ENCODE assay signal across 8 cellular contexts in the genomic region with DNA sequence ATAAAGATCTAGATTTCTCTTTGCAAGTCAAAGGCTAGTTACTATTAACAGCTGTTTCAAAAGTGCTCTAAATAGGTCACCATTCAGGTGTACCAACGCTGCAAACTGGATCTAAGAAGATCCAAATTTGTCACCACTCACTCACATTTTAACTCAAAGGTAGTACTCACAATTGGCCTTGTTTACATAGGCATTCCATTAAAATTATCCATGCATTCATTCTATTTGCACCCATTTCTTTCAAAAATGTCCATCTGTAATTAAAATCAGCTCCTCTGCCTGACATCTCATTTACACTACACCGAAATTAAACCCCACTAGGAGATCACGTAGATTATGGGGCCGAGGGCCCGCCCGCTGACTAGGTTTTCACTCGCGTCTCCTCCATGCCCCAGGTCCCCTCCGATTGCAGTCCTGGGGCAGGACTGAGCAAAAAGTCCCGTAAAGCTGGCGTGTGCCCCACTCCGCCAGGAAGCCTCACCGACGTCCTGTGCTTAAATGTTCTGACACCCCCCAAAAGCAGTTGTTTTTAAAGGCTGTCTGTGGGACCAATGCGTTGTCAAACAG. TPM values are rescaled to one million over a fixed set of nuclear protein-coding genes. Genes with fewer than 3 reads are reported as not detected.
A peak's percentile ranks its signal among the peaks of the same experiment; 100 is the strongest.
DNase-seq lines count a peak whose midpoint lies in the region; ATAC-seq and TF ChIP-seq lines count a peak whose summit lies in the region.

No MANE protein-coding gene starts in this region.

- peak; percentile 0 for ATAC-seq in GM19467 (IDR thresholded peaks at IDR 0.05; ENCODE audit: unreplicated experiment)
- ATAC-seq in activated naive CD8-positive, alpha-beta T cell treated with anti-CD3 and anti-CD28 coated beads, Interleukin-2, amount 50 U/mL, for 24 hours, result peak; percentile 3
- ATAC-seq in thoracic aorta (ENCODE audit: insufficient number of reproducible peaks, low FRiP score, low read depth), result no peak
- ATAC-seq in left lobe of liver, result no peak

- no peaks in the 10 kb centered on the region for H3K9me3 Mint-ChIP-seq in activated naive CD8-positive, alpha-beta T cell treated with anti-CD3 and anti-CD28 coated beads, Interleukin-2, amount 50 U/mL, for 24 hours

- peak overlapping the region; percentile 88 for H3K4me3 Mint-ChIP-seq in activated naive CD8-positive, alpha-beta T cell treated with anti-CD3 and anti-CD28 coated beads, Interleukin-2, amount 50 U/mL, for 24 hours

- H3K4me1 ChIP-seq in thoracic aorta (ENCODE audit: control insufficient read depth in 1 of 2, low read depth in 2 of 2), result peaks cover 14 to 22% of the 10 kb centered on the region in 2 donors

- H3K27ac ChIP-seq in layer of hippocampus (ENCODE audit: low read depth, low read length) (peak overlapping the region; percentile 97), thoracic aorta (peak overlapping the region; percentile 90 to 95)

- peak overlapping the region; percentile 78 for H3K4me3 ChIP-seq in thoracic aorta

- DNase-seq in NCI-H1436 (lab: John Stamatoyannopoulos, UW) (peak; percentile 24), NCI-H1436 treated with DMSO at 0.1 percent for 48 hours (lab: John Stamatoyannopoulos, UW) (no peak), HPDE6-E6E7 (ENCODE audit: extremely low spot score) (peak; percentile 7), thoracic aorta (ENCODE audit: low spot score) (peak; percentile 5), left lobe of liver (ENCODE audit: low spot score) (no peak)
- peak; percentile 53 for DNase-seq in activated naive CD8-positive, alpha-beta T cell treated with anti-CD3 and anti-CD28 coated beads, Interleukin-2, amount 50 U/mL, for 24 hours

- H3K27me3 ChIP-seq in layer of hippocampus (ENCODE audit: control insufficient read depth, insufficient read depth, low read length), result no peaks in the 10 kb centered on the region
- no peaks in the 10 kb centered on the region for H3K27me3 ChIP-seq in thoracic aorta (replicated peaks; ENCODE audit: insufficient read depth)

- H3K36me3 ChIP-seq in thoracic aorta, result no peaks in the 10 kb centered on the region

- TF ChIP-seq CTCF in thoracic aorta (IDR thresholded peaks at IDR 0.05), result no peak

- no peaks in the 10 kb centered on the region for H3K36me3 Mint-ChIP-seq in activated naive CD8-positive, alpha-beta T cell treated with anti-CD3 and anti-CD28 coated beads, Interleukin-2, amount 50 U/mL, for 24 hours (ENCODE audit: low read depth)

- peak overlapping the region; percentile 87 for H3K27ac Mint-ChIP-seq in activated naive CD8-positive, alpha-beta T cell treated with anti-CD3 and anti-CD28 coated beads, Interleukin-2, amount 50 U/mL, for 24 hours

- no peaks in the 10 kb centered on the region for H3K9me3 ChIP-seq in thoracic aorta

- no peaks in the 10 kb centered on the region for H3K27me3 Mint-ChIP-seq in activated naive CD8-positive, alpha-beta T cell treated with anti-CD3 and anti-CD28 coated beads, Interleukin-2, amount 50 U/mL, for 24 hours

- H3K4me1 Mint-ChIP-seq in activated naive CD8-positive, alpha-beta T cell treated with anti-CD3 and anti-CD28 coated beads, Interleukin-2, amount 50 U/mL, for 24 hours, result peaks cover 40% of the 10 kb centered on the region

RNA-seq across cellular contexts. Expression of gene ING2, which starts 1.3 kb away (rescaled TPM):
- total RNA-seq in thoracic aorta (1 to 10 TPM; 3.0 to 7.9 TPM), left lobe of liver (5.0 TPM)

RNA-seq across cellular contexts. Expression of gene CDKN2AIP, which starts 59.1 kb away (rescaled TPM):
- total RNA-seq in thoracic aorta, result 10 to 100 TPM; 12.9 to 20.5 TPM
- total RNA-seq in left lobe of liver, result 6.8 TPM

Comparison
In these comparisons a context has a peak if more than half of its experiments do, and no peak if none do; other contexts are left out.
1. DNase-seq: peak in NCI-H1436 (single experiment), HPDE6-E6E7 (single experiment), activated naive CD8-positive, alpha-beta T cell treated with anti-CD3 and anti-CD28 coated beads, Interleukin-2, amount 50 U/mL, for 24 hours (single experiment) and thoracic aorta (single experiment); none in NCI-H1436 treated with DMSO at 0.1 percent for 48 hours (single experiment) and left lobe of liver (single experiment).
2. ATAC-seq: peak in GM19467 (single experiment) and activated naive CD8-positive, alpha-beta T cell treated with anti-CD3 and anti-CD28 coated beads, Interleukin-2, amount 50 U/mL, for 24 hours (single experiment); none in thoracic aorta (single experiment) and left lobe of liver (single experiment).